ENCODE assay signal across 21 cellular contexts in the genomic region with DNA sequence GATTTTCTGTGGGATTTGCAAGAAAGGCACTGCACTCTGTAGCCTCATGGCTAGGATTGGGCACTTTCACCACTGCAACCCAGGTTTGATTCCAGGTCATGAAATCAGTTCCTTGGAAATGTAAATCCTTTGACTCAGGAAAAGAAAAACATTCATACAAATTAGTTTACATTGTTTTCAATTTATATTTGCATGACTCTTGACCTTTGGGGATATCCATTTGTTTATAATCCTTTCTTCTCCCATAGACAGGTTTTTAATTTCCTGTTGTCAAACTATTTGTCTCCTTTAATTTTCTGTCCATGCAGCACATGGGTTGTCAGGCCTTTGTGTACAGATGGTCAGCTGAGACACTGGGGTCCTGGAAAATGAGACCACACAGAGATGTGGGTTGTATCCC.
A peak's percentile ranks its signal among the peaks of the same experiment; 100 is the strongest.
DNase-seq lines count a peak whose midpoint lies in the region; FAIRE-seq and TF ChIP-seq lines count a peak whose summit lies in the region.
"Had no signal": no experiment of that assay in that cellular context is flagged by ENCODE, and none has a peak within 500 bp of the region (broad histone marks: within the 10 kb centered on the region; RNA-seq: fewer than 3 reads in every experiment).

No MANE protein-coding gene starts in this region.

- H3K9ac ChIP-seq in H1 (replicated peaks in 1 of 4; ENCODE audit: extremely low read depth in 1 of 4, low read depth in 3 of 4, low read length in 3 of 4) (no peak overlapping the region), neuronal stem cell (ENCODE audit: low read depth, low read length, poor library complexity) (no peak overlapping the region)

- CTCF ChIA-PET in H1 (lab: Charles Lee; ENCODE audit: partially characterized antibody) = no interaction called here

- H3K4ac ChIP-seq in H1 (replicated peaks; ENCODE audit: insufficient read length, low read depth, low read length) (no peak overlapping the region), neuronal stem cell (ENCODE audit: low read length) (no peak overlapping the region)

- H3K4me1 ChIP-seq in H1 (replicated peaks in 1 of 4; ENCODE audit: control insufficient read depth in 3 of 4, insufficient read depth in 4 of 4, low read length in 3 of 4) (peaks cover 0 to 5% (median 0%) of the 10 kb centered on the region in 4 experiments; a peak in 2 of 7 replicates), neuronal stem cell (ENCODE audit: control insufficient read depth in 2 of 2, insufficient read depth in 1 of 2, low read depth in 1 of 2, low read length in 2 of 2) (peaks cover 1 to 8% of the 10 kb centered on the region in 2 donors)
- H3K4me1 ChIP-seq: A549 had no signal

- POLR2A ChIA-PET in H1 (lab: Charles Lee; ENCODE audit: partially characterized antibody) = no interaction called here

- TF ChIP-seq RAD21 in H1 (IDR thresholded peaks at IDR 0.05 in 1 of 2, conservative IDR thresholded peaks at IDR 0.05 in 1 of 2; ENCODE audit: low read depth in 2 of 2, low read length in 2 of 2) = no peak

- H2AFZ ChIP-seq in H1 (ENCODE audit: low read length) (no peak overlapping the region), neuronal stem cell (ENCODE audit: low read length) (peak overlapping the region; percentile 52)

- DNase-seq in NCI-H69 (lab: John Stamatoyannopoulos, UW) = peak; percentile 40
- DNase-seq in H1 (ENCODE audit: low read depth in 1 of 2, low spot score in 2 of 2) = no peak
- no peak for DNase-seq in neuronal stem cell (ENCODE audit: low spot score)
- DNase-seq in RKO (ENCODE audit: low spot score) = no peak
- DNase-seq in foreskin fibroblast = no peak
- DNase-seq in NCI-H146 treated with DMSO at 0.1 percent for 48 hours (lab: John Stamatoyannopoulos, UW; ENCODE audit: unreplicated experiment) = no peak
- DNase-seq: 8988T; ACHN; C1 segment of cervical spinal cord; Calu3; CD4-positive, alpha-beta memory T cell; COR-L47; DMS53; DMS79 treated with DMSO at 0.1 percent for 48 hours; GDM1; GOT3; H9; HFFc6 had no signal

- no peak overlapping the region for H2BK5ac ChIP-seq in H1 (ENCODE audit: low read depth, low read length)
- H2BK5ac ChIP-seq in neuronal stem cell (ENCODE audit: low read length) = no peak overlapping the region

- no peak overlapping the region for H3K14ac ChIP-seq in H1 (ENCODE audit: insufficient read length)
- H3K14ac ChIP-seq in neuronal stem cell (ENCODE audit: low read length) = no peak overlapping the region

- no peak overlapping the region for H3K27ac ChIP-seq in H1 (ENCODE audit: low read depth, low read length)
- H3K27ac ChIP-seq in neuronal stem cell (replicated peaks; ENCODE audit: low read length) = no peak overlapping the region
- H3K27ac ChIP-seq: A549 had no signal

- no peak overlapping the region for H2BK20ac ChIP-seq in H1 (ENCODE audit: low read length)

- H3K18ac ChIP-seq in H1 (ENCODE audit: extremely low read depth, low read length) (no peak overlapping the region; the same call in 1 of the 2 replicates), neuronal stem cell (ENCODE audit: low read length) (no peak overlapping the region)

- H3K56ac ChIP-seq in H1 (replicated peaks; ENCODE audit: insufficient read length, low read depth, low read length) = no peak overlapping the region

- H3K23ac ChIP-seq in H1 (ENCODE audit: insufficient read length) (no peak overlapping the region), neuronal stem cell (ENCODE audit: low read depth, low read length, poor library complexity) (no peak overlapping the region)

- H2BK120ac ChIP-seq in H1 (replicated peaks; ENCODE audit: low read depth, low read length) = peak overlapping the region; percentile 21
- no peak overlapping the region for H2BK120ac ChIP-seq in neuronal stem cell (ENCODE audit: low read depth, low read length)

- no peak overlapping the region for H2AK5ac ChIP-seq in H1 (ENCODE audit: low read depth, low read length)
- no peak overlapping the region for H2AK5ac ChIP-seq in neuronal stem cell (ENCODE audit: low read depth, low read length)

- H3K4me3 ChIP-seq in H1 (ENCODE audit: extremely low read depth in 1 of 4, insufficient read depth in 2 of 4, low read depth in 3 of 4, low read length in 4 of 4) (no peak overlapping the region), neuronal stem cell (ENCODE audit: low read length in 2 of 2) (no peak overlapping the region), foreskin fibroblast (ENCODE audit: low read depth in 1 of 2, low read length in 2 of 2) (no peak overlapping the region)
- H3K4me3 ChIP-seq: A549, GM12878 had no signal

- H4K5ac ChIP-seq in H1 (ENCODE audit: insufficient read length, low read depth, low read length) = no peak overlapping the region

- TF ChIP-seq CTCF in H1 (IDR thresholded peaks at IDR 0.05; ENCODE audit: control extremely low read depth in 1 of 3, insufficient read depth in 1 of 3, low read depth in 1 of 3, low read length in 3 of 3) (no peak), foreskin fibroblast (IDR thresholded peaks at IDR 0.05; ENCODE audit: low read depth, low read length) (no peak)

- no peaks in the 10 kb centered on the region for H3K36me3 ChIP-seq in H1 (ENCODE audit: control insufficient read depth in 2 of 4, insufficient read depth in 4 of 4, low read length in 3 of 4)
- no peaks in the 10 kb centered on the region for H3K36me3 ChIP-seq in neuronal stem cell (replicated peaks in 1 of 2; ENCODE audit: control insufficient read depth in 2 of 2, insufficient read depth in 2 of 2, low read length in 2 of 2)

- H3K79me1 ChIP-seq in H1 (ENCODE audit: low read depth, low read length) (no peaks in the 10 kb centered on the region), neuronal stem cell (ENCODE audit: low read depth, low read length) (no peaks in the 10 kb centered on the region)

- no peak for TF ChIP-seq EP300 in H1 (IDR thresholded peaks at IDR 0.05; ENCODE audit: borderline replicate concordance in 1 of 2, low read depth in 2 of 2, low read length in 2 of 2)

- H3K9me3 ChIP-seq in H1 (ENCODE audit: insufficient read depth in 2 of 2, low read depth in 1 of 2, low read length in 1 of 2) (no peaks in the 10 kb centered on the region), neuronal stem cell (replicated peaks in 1 of 2; ENCODE audit: control insufficient read depth in 2 of 2, insufficient read depth in 1 of 2, low read depth in 1 of 2, low read length in 2 of 2) (peaks cover 0 to 5% of the 10 kb centered on the region in 2 donors)
- H3K9me3 ChIP-seq: A549 had no signal

- H3K27me3 ChIP-seq in H1 (replicated peaks in 1 of 4; ENCODE audit: control insufficient read depth in 3 of 4, extremely low read depth in 1 of 4, insufficient read depth in 3 of 4, low read length in 3 of 4) = no peaks in the 10 kb centered on the region
- no peaks in the 10 kb centered on the region for H3K27me3 ChIP-seq in neuronal stem cell (ENCODE audit: control insufficient read depth in 3 of 3, insufficient read depth in 3 of 3, low read depth in 1 of 3, low read length in 3 of 3)

- H2BK15ac ChIP-seq in H1 (ENCODE audit: low read length) (no peak overlapping the region), neuronal stem cell (ENCODE audit: low read length) (no peak overlapping the region)

- H3K4me2 ChIP-seq in H1 (ENCODE audit: insufficient read depth in 1 of 2, low read depth in 2 of 2, low read length in 2 of 2) (no peak overlapping the region), neuronal stem cell (ENCODE audit: insufficient read depth, low read length, poor library complexity, severe bottlenecking) (no peak overlapping the region)
- H3K4me2 ChIP-seq: A549 had no signal

- H4K8ac ChIP-seq in H1 (ENCODE audit: extremely low read depth, insufficient read depth, low read length) (no peak overlapping the region), neuronal stem cell (ENCODE audit: low read depth, low read length) (no peak overlapping the region)

- H3K23me2 ChIP-seq in H1 (ENCODE audit: low read depth, low read length) = no peaks in the 10 kb centered on the region

- no peak for TF ChIP-seq POLR2A in H1 (IDR thresholded peaks at IDR 0.05; ENCODE audit: control extremely low read depth in 1 of 2, low read depth in 2 of 2, low read length in 2 of 2)

- no peaks in the 10 kb centered on the region for H4K20me1 ChIP-seq in H1 (replicated peaks in 1 of 2; ENCODE audit: control insufficient read depth in 1 of 2, insufficient read depth in 2 of 2, low read length in 2 of 2)

- H2BK12ac ChIP-seq in H1 (ENCODE audit: low read depth, low read length) (no peak overlapping the region), neuronal stem cell (ENCODE audit: low read length) (no peak overlapping the region)

- FAIRE-seq in G401.6 (lab: Jason Lieb, UNC) (peak; percentile 99), H1 (lab: Jason Lieb, UNC) (no peak)
- FAIRE-seq: A549, GM12878 had no signal

- no peaks in the 10 kb centered on the region for H3K79me2 ChIP-seq in H1 (ENCODE audit: control insufficient read depth in 1 of 2, insufficient read depth in 2 of 2, low read length in 2 of 2)

- H4K91ac ChIP-seq in H1 (replicated peaks; ENCODE audit: insufficient read length, low read length) (no peak overlapping the region), neuronal stem cell (ENCODE audit: low read depth, low read length, poor library complexity) (no peak overlapping the region)

TF ChIP-seq in H1, 55 proteins besides CTCF, POLR2A, EP300 and RAD21:
- TF ChIP-seq TAF7 (optimal IDR thresholded peaks at IDR 0.05; ENCODE audit: borderline replicate concordance, low read depth, low read length) = no peak
- TF ChIP-seq, protein P1, sequence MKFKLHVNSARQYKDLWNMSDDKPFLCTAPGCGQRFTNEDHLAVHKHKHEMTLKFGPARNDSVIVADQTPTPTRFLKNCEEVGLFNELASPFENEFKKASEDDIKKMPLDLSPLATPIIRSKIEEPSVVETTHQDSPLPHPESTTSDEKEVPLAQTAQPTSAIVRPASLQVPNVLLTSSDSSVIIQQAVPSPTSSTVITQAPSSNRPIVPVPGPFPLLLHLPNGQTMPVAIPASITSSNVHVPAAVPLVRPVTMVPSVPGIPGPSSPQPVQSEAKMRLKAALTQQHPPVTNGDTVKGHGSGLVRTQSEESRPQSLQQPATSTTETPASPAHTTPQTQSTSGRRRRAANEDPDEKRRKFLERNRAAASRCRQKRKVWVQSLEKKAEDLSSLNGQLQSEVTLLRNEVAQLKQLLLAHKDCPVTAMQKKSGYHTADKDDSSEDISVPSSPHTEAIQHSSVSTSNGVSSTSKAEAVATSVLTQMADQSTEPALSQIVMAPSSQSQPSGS (IDR thresholded peaks at IDR 0.05; ENCODE audit: low read length) = no peak
- no peak for TF ChIP-seq JUN (IDR thresholded peaks at IDR 0.05; ENCODE audit: low read depth, low read length)
- TF ChIP-seq EGR1 (IDR thresholded peaks at IDR 0.05; ENCODE audit: borderline replicate concordance, low read depth, low read length) = no peak
- TF ChIP-seq BACH1 (IDR thresholded peaks at IDR 0.05; ENCODE audit: low read length) = no peak
- TF ChIP-seq CHD1 (IDR thresholded peaks at IDR 0.05; ENCODE audit: low read depth, low read length) = no peak
